In genomic region chrX:75156537-75156945, GRCh38 we compare ENCODE assay signal across 8 cellular contexts. TPM values are rescaled to one million over a fixed set of nuclear protein-coding genes. Genes with fewer than 3 reads are reported as not detected.
DNase-seq lines count a peak whose midpoint lies in the region; ATAC-seq and TF ChIP-seq lines count a peak whose summit lies in the region.

No MANE protein-coding gene starts in this region.

- no peak for DNase-seq in activated T-cell treated with anti-CD3 and anti-CD28 coated beads, Interleukin-2, amount 50 U/mL, for 4 hours
- no peak for DNase-seq in activated T-cell treated with anti-CD3 and anti-CD28 coated beads, Interleukin-2, amount 50 U/mL, for 48 hours
- peak; percentile 51 for DNase-seq in NB4 (ENCODE audit: low read depth)
- peak; percentile 50 to 63 for DNase-seq in cardiac fibroblast (ENCODE audit: low read depth in 2 of 2)
- DNase-seq in left lung = no peak
- DNase-seq in testis = no peak
- DNase-seq in DMS153 treated with DMSO at 0.1 percent for 48 hours (lab: John Stamatoyannopoulos, UW; ENCODE audit: unreplicated experiment) = no peak
- no peak for DNase-seq in mucosa of gallbladder (ENCODE audit: low spot score)

- H3K27me3 ChIP-seq in left lung = no peaks in the 10 kb centered on the region
- no peaks in the 10 kb centered on the region for H3K27me3 ChIP-seq in testis

- H3K4me1 ChIP-seq in left lung (no peaks in the 10 kb centered on the region), testis (no peaks in the 10 kb centered on the region)

- intact Hi-C loops in left lung (cut with DNase I) (no loop called here), testis (cut with DNase I; ENCODE audit: low total_unique reads) (no loop called here)

- WGBS in testis, 2 donors = 0 to 3% methylated on average over 7 of the region's 7 CpGs

- peak overlapping the region; percentile 97 for H3K4me3 Mint-ChIP-seq in activated T-cell treated with anti-CD3 and anti-CD28 coated beads, Interleukin-2, amount 50 U/mL, for 4 hours

- TF ChIP-seq CTCF in NB4 (IDR thresholded peaks at IDR 0.05; ENCODE audit: low read depth, low read length) (no peak), cardiac fibroblast (IDR thresholded peaks at IDR 0.05; ENCODE audit: low read depth, low read length) (no peak), left lung (IDR thresholded peaks at IDR 0.05) (no peak), testis (IDR thresholded peaks at IDR 0.05) (no peak)

- TF ChIP-seq POLR2A in NB4 (IDR thresholded peaks at IDR 0.05; ENCODE audit: extremely low read depth, insufficient read length) (no peak), testis (IDR thresholded peaks at IDR 0.05) (no peak)

- H3K4me3 ChIP-seq in NB4 (ENCODE audit: low read depth, low read length) = peak overlapping the region; percentile 89
- H3K4me3 ChIP-seq in cardiac fibroblast (replicated peaks in 1 of 2; ENCODE audit: low read depth in 2 of 2, low read length in 2 of 2) = peak overlapping the region; percentile 65 to 72
- H3K4me3 ChIP-seq in left lung = peak overlapping the region; percentile 38 to 58
- H3K4me3 ChIP-seq in testis = peak overlapping the region; percentile 60 to 70

- no peaks in the 10 kb centered on the region for H3K36me3 Mint-ChIP-seq in activated T-cell treated with anti-CD3 and anti-CD28 coated beads, Interleukin-2, amount 50 U/mL, for 4 hours (ENCODE audit: insufficient read depth)

- H3K9me3 Mint-ChIP-seq in activated T-cell treated with anti-CD3 and anti-CD28 coated beads, Interleukin-2, amount 50 U/mL, for 4 hours = no peaks in the 10 kb centered on the region

- ATAC-seq in activated T-cell treated with anti-CD3 and anti-CD28 coated beads, Interleukin-2, amount 50 U/mL, for 4 hours = no peak
- peak; percentile 42 for ATAC-seq in left lung

- H3K36me3 ChIP-seq in left lung (no peaks in the 10 kb centered on the region), testis (ENCODE audit: low read depth, missing control alignments) (no peaks in the 10 kb centered on the region)

- peaks cover 48% of the 10 kb centered on the region for H3K4me1 Mint-ChIP-seq in activated T-cell treated with anti-CD3 and anti-CD28 coated beads, Interleukin-2, amount 50 U/mL, for 4 hours (ENCODE audit: low read depth)

- no peaks in the 10 kb centered on the region for H3K27me3 Mint-ChIP-seq in activated T-cell treated with anti-CD3 and anti-CD28 coated beads, Interleukin-2, amount 50 U/mL, for 4 hours (ENCODE audit: low read depth)

- H3K9me3 ChIP-seq in left lung = no peaks in the 10 kb centered on the region
- H3K9me3 ChIP-seq in testis = no peaks in the 10 kb centered on the region

- peak overlapping the region; percentile 67 to 75 for H3K27ac ChIP-seq in left lung
- peak overlapping the region; percentile 77 for H3K27ac ChIP-seq in testis

RNA-seq across cellular contexts. Expression of gene ABCB7, which starts 0.5 kb away (rescaled TPM):
- 10 to 100 TPM; 26.9 to 33.7 (median 27.7) TPM for total RNA-seq in activated T-cell treated with anti-CD3 and anti-CD28 coated beads, Interleukin-2, amount 50 U/mL, for 4 hours
- total RNA-seq in left lung (10 to 100 TPM; 22.5 to 23.4 TPM), testis (10 to 100 TPM; 31.6 to 52.3 TPM), mucosa of gallbladder (22.9 TPM)
- 10.1 TPM for polyA plus RNA-seq in testis (ENCODE audit: insufficient read depth, low read depth, low replicate concordance)

Comparison
In these comparisons a context has a peak if more than half of its experiments do, and no peak if none do; other contexts are left out.
1. DNase-seq: peak in NB4 (single experiment) and cardiac fibroblast (2 of 2); none in activated T-cell treated with anti-CD3 and anti-CD28 coated beads, Interleukin-2, amount 50 U/mL, for 4 hours (single experiment), activated T-cell treated with anti-CD3 and anti-CD28 coated beads, Interleukin-2, amount 50 U/mL, for 48 hours (0 of 2), left lung (0 of 2), testis (single experiment), DMS153 treated with DMSO at 0.1 percent for 48 hours (single experiment) and mucosa of gallbladder (single experiment).
2. Peak in every context shown above with its lines, with median percentiles within 50 percentile points of each other: H3K4me3 ChIP-seq.